In genomic region chr12:56723352-56723751, GRCh38 we compare ENCODE assay signal across 9 cellular contexts. TPM values are rescaled to one million over a fixed set of nuclear protein-coding genes. Genes with fewer than 3 reads are reported as not detected.
A peak's percentile ranks its signal among the peaks of the same experiment; 100 is the strongest.
DNase-seq lines count a peak whose midpoint lies in the region; ATAC-seq and TF ChIP-seq lines count a peak whose summit lies in the region.
"Had no signal": no experiment of that assay in that cellular context is flagged by ENCODE, and none has a peak within 500 bp of the region (broad histone marks: within the 10 kb centered on the region; RNA-seq: fewer than 3 reads in every experiment).

No MANE protein-coding gene starts in this region.

- peaks cover 68% of the 10 kb centered on the region for H3K79me2 ChIP-seq in PC-3 (ENCODE audit: low read length)
- peaks cover 61% of the 10 kb centered on the region for H3K79me2 ChIP-seq in parathyroid adenoma

- H3K27ac Mint-ChIP-seq in Caco-2 (ENCODE audit: unreplicated experiment), result peak overlapping the region; percentile 99

- intact Hi-C loops in Caco-2 (cut with micrococcal nuclease; ENCODE audit: unreplicated experiment), result loop anchor here (5.0 kb wide), 1 partner anchor 86 kb away; no protein-coding TSS in a partner anchor
- intact Hi-C loops in PC-3 (cut with micrococcal nuclease), result no loop called here

- H3K27ac ChIP-seq in PC-3 (ENCODE audit: low read length) (peak overlapping the region; percentile 77; the same call in 1 of the 2 replicates), parathyroid adenoma (no peak overlapping the region)

- peak overlapping the region; percentile 99 for H3K9ac ChIP-seq in PC-3 (ENCODE audit: low read length)
- H3K9ac ChIP-seq in parathyroid adenoma, result no peak overlapping the region

- H3K27me3 ChIP-seq in Caco-2 (replicated peaks; ENCODE audit: control insufficient read depth, insufficient read depth, low read length) (no peaks in the 10 kb centered on the region), PC-3 (ENCODE audit: low read length) (no peaks in the 10 kb centered on the region), parathyroid adenoma (ENCODE audit: control insufficient read depth, insufficient read depth, low read length) (no peaks in the 10 kb centered on the region)

- H3K4me2 ChIP-seq in PC-3 (ENCODE audit: low read length) (peak overlapping the region; percentile 98), parathyroid adenoma (ENCODE audit: low read length) (peak overlapping the region; percentile 91)

- no peak for ATAC-seq in PC-3
- ATAC-seq in HG03175 (IDR thresholded peaks at IDR 0.05; ENCODE audit: unreplicated experiment), result no peak
- ATAC-seq in HG03457 (IDR thresholded peaks at IDR 0.05; ENCODE audit: unreplicated experiment), result no peak
- ATAC-seq in GM19452 (IDR thresholded peaks at IDR 0.05; ENCODE audit: unreplicated experiment), result no peak

- H3K36me3 ChIP-seq in Caco-2 (ENCODE audit: control insufficient read depth, insufficient read depth, low read length) (peaks cover 1% of the 10 kb centered on the region), PC-3 (ENCODE audit: low read depth, low read length) (peaks cover 55% of the 10 kb centered on the region), parathyroid adenoma (ENCODE audit: control insufficient read depth, insufficient read depth, low read length) (no peaks in the 10 kb centered on the region)

- H3K27me3 Mint-ChIP-seq in Caco-2 (ENCODE audit: insufficient read depth, unreplicated experiment), result no peaks in the 10 kb centered on the region

- peak overlapping the region; percentile 68 for H3K4me3 ChIP-seq in Caco-2 (ENCODE audit: low read depth, low read length)
- H3K4me3 ChIP-seq in PC-3 (ENCODE audit: low read length), result peak overlapping the region; percentile 88
- peak overlapping the region; percentile 97 for H3K4me3 ChIP-seq in epithelial cell of esophagus (ENCODE audit: low read length)
- H3K4me3 ChIP-seq in parathyroid adenoma (ENCODE audit: low read depth, low read length), result peak overlapping the region; percentile 98

- POLR2A ChIA-PET in Caco-2 (lab: Charles Lee), result interaction anchor here (3.7 kb wide), 1 partner anchor 35 kb away, joined by 29 read pairs; the partner anchor contains the start of gene PTGES3
- POLR2A ChIA-PET in PC-3 (lab: Charles Lee; ENCODE audit: unreplicated experiment), result no interaction called here

- BruUV-seq in Caco-2 (replicated peaks; lab: Mats Ljungman, UMichigan) (no TSS peak), PC-3 (replicated peaks; lab: Mats Ljungman, UMichigan) (no TSS peak)

- no peaks in the 10 kb centered on the region for H3K9me2 ChIP-seq in PC-3 (replicated peaks; ENCODE audit: low read length)

- H4K20me1 ChIP-seq in PC-3 (ENCODE audit: low read length), result peaks cover 58% of the 10 kb centered on the region

- H3F3A ChIP-seq in PC-3 (ENCODE audit: low read length, unreplicated experiment), result no peaks in the 10 kb centered on the region

- peaks cover 32% of the 10 kb centered on the region for H3K4me1 ChIP-seq in Caco-2
- peaks cover 39% of the 10 kb centered on the region for H3K4me1 ChIP-seq in PC-3 (ENCODE audit: insufficient read depth, low read length)
- H3K4me1 ChIP-seq in parathyroid adenoma, result peaks cover 27% of the 10 kb centered on the region

- CTCF ChIA-PET in Caco-2 (lab: Charles Lee) (interaction anchor here (0.5 to 0.9 kb wide), 2 partner anchors 37 to 87 kb away, joined by 3 to 4 read pairs; no protein-coding TSS in a partner anchor), PC-3 (lab: Charles Lee) (interaction anchor here (0.6 kb wide), 1 partner anchor 86 kb away, joined by 3 read pairs; no protein-coding TSS in a partner anchor)

- no peaks in the 10 kb centered on the region for H3K9me3 ChIP-seq in Caco-2
- no peaks in the 10 kb centered on the region for H3K9me3 ChIP-seq in PC-3 (ENCODE audit: low read length)
- H3K9me3 ChIP-seq in parathyroid adenoma (ENCODE audit: control insufficient read depth, low read length), result no peaks in the 10 kb centered on the region

- DNase-seq in Caco-2, result no peak
- no peak for DNase-seq in PC-3
- no peak for DNase-seq in epithelial cell of esophagus (ENCODE audit: low read depth)
- DNase-seq in DMS 273 treated with DMSO at 0.1 percent for 48 hours (lab: John Stamatoyannopoulos, UW), result no peak
- DNase-seq: NCI-H510A had no signal

- H3K4me1 Mint-ChIP-seq in Caco-2 (ENCODE audit: low read depth, unreplicated experiment), result peaks cover 46% of the 10 kb centered on the region

- TF ChIP-seq CTCF in Caco-2 (IDR thresholded peaks at IDR 0.05; ENCODE audit: insufficient read depth in 1 of 2, low read depth in 1 of 2, low read length in 1 of 2, severe bottlenecking in 1 of 2, unreplicated experiment in 1 of 2) (no peak), PC-3 (conservative IDR thresholded peaks at IDR 0.05; ENCODE audit: low read depth, low read length) (no peak), epithelial cell of esophagus (IDR thresholded peaks at IDR 0.05; ENCODE audit: insufficient read depth, low read depth, low read length, missing control alignments) (no peak), parathyroid adenoma (IDR thresholded peaks at IDR 0.05) (no peak)

- H3K36me3 Mint-ChIP-seq in Caco-2 (ENCODE audit: insufficient read depth, unreplicated experiment), result peaks cover 78% of the 10 kb centered on the region

- no peaks in the 10 kb centered on the region for H3K9me3 Mint-ChIP-seq in Caco-2 (ENCODE audit: unreplicated experiment)

- peak overlapping the region; percentile 99 for H3K4me3 Mint-ChIP-seq in Caco-2 (ENCODE audit: unreplicated experiment)

- H2AFZ ChIP-seq in PC-3 (ENCODE audit: low read length), result no peak overlapping the region
- no peak overlapping the region for H2AFZ ChIP-seq in parathyroid adenoma

RNA-seq across cellular contexts. Expression of gene NACA, which starts 1.7 kb away (rescaled TPM):
- total RNA-seq in Caco-2 (2022), result 784 and 804 TPM in 2 replicates
- total RNA-seq in PC-3 (2014; rRNA removed), result 839 and 1,420 TPM in 2 replicates

RNA-seq across cellular contexts. Expression of gene PRIM1, which starts 28.8 kb away (rescaled TPM):
- total RNA-seq in Caco-2 (2022) (38.0 and 40.2 TPM in 2 replicates), PC-3 (2014; rRNA removed) (25.0 and 32.3 TPM in 2 replicates)

RNA-seq across cellular contexts. Expression of gene PTGES3, which starts 35.3 kb away (rescaled TPM):
- 241 and 242 TPM in 2 replicates for total RNA-seq in Caco-2 (2022)
- 165 and 172 TPM in 2 replicates for total RNA-seq in PC-3 (2014; rRNA removed)

RNA-seq across cellular contexts. Expression of gene HSD17B6, which starts 39.8 kb away (rescaled TPM):
- total RNA-seq in Caco-2 (2022), result 1.6 and 2.5 TPM in 2 replicates
- total RNA-seq in PC-3 (2014; rRNA removed), result 0.73 TPM in 1 of 2 replicates, not detected in the other
